Comparison of ENCODE assay signal across 8 cellular contexts in genomic region chr7:65260673-65261072, GRCh38.
DNase-seq lines count a peak whose midpoint lies in the region; ATAC-seq, FAIRE-seq and TF ChIP-seq lines count a peak whose summit lies in the region.
"Not testable (repeated sequence)": the region's sequence is repeated elsewhere in the genome, so short reads cannot be mapped to it uniquely, and the experiment has no call there.

No MANE protein-coding gene starts in this region.

- intact Hi-C loops in HepG2 (cut with micrococcal nuclease; ENCODE audit: unreplicated experiment) = not testable (repeated sequence)

- H3K9me3 ChIP-seq in DOHH2 (ENCODE audit: control insufficient read depth, insufficient read depth, low read length); HEK293 (ENCODE audit: control insufficient read depth, insufficient read depth, low read depth, low read length); endodermal cell (ENCODE audit: control insufficient read depth, low read length); HepG2 (ENCODE audit: low read length): not testable (repeated sequence)

- not testable (repeated sequence) for TF ChIP-seq POLR2A in HepG2 (IDR thresholded peaks at IDR 0.05; ENCODE audit: insufficient read depth in 1 of 2, low read depth in 2 of 2, low read length in 2 of 2)

- H3F3A ChIP-seq in DOHH2 (ENCODE audit: control insufficient read depth, insufficient read depth) = not testable (repeated sequence)

- POLR2A ChIA-PET in HEK293 (lab: Yijun Ruan, JAX); HepG2 (lab: Yijun Ruan, JAX): not testable (repeated sequence)

- DNase-seq in NCI-H82 treated with DMSO at 0.1 percent for 48 hours (lab: John Stamatoyannopoulos, UW; ENCODE audit: unreplicated experiment) = peak; percentile 21
- DNase-seq in endodermal cell; HepG2 (ENCODE audit: low spot score); neural crest cell (ENCODE audit: low read depth, low spot score); type B pancreatic cell (ENCODE audit: extremely low spot score, unreplicated experiment): not testable (repeated sequence)
- peak; percentile 35 for DNase-seq in mesenteric fat pad (ENCODE audit: low spot score)

- not testable (repeated sequence) for H3K4me3 ChIP-seq in DOHH2 (ENCODE audit: low read length); HEK293 (ENCODE audit: low read depth, low read length); endodermal cell (ENCODE audit: low read length); HepG2 (replicated peaks in 1 of 3; ENCODE audit: insufficient read depth in 1 of 3, low read depth in 2 of 3, low read length in 3 of 3)

- not testable (repeated sequence) for H3K4me1 ChIP-seq in DOHH2 (ENCODE audit: control insufficient read depth, low read length); HEK293 (ENCODE audit: control insufficient read depth, insufficient read depth, low read length); HepG2 (ENCODE audit: insufficient read depth, low read length)
- peaks cover 14% of the 10 kb centered on the region for H3K4me1 ChIP-seq in endodermal cell (ENCODE audit: control insufficient read depth, insufficient read depth, low read length)

- H3K27ac Mint-ChIP-seq in endodermal cell = peak overlapping the region; percentile 96
- peak overlapping the region; percentile 50 for H3K27ac Mint-ChIP-seq in neural crest cell (ENCODE audit: unreplicated experiment)
- H3K27ac Mint-ChIP-seq in type B pancreatic cell = peak overlapping the region; percentile 70

- TF ChIP-seq EP300 in HepG2 (IDR thresholded peaks at IDR 0.05; ENCODE audit: low read depth in 2 of 2, low read length in 2 of 2); HepG2 (CRISPR knock-in tag; IDR thresholded peaks at IDR 0.05; ENCODE audit: borderline replicate concordance): not testable (repeated sequence)

- H3K27me3 Mint-ChIP-seq in endodermal cell (ENCODE audit: insufficient read depth); neural crest cell (ENCODE audit: low read depth); type B pancreatic cell: not testable (repeated sequence)

- peak overlapping the region; percentile 26; the same call in 1 of the 2 replicates for H3K4me2 ChIP-seq in DOHH2 (ENCODE audit: low read length)
- H3K4me2 ChIP-seq in HepG2 (ENCODE audit: low read depth, low read length) = not testable (repeated sequence)

- not testable (repeated sequence) for H3K27me3 ChIP-seq in DOHH2 (ENCODE audit: control insufficient read depth, low read length); endodermal cell (ENCODE audit: control insufficient read depth, insufficient read depth, low read length, poor library complexity, severe bottlenecking)
- peaks cover 2 to 18% of the 10 kb centered on the region in 2 experiments; a peak in 1 of 5 replicates for H3K27me3 ChIP-seq in HepG2 (ENCODE audit: control insufficient read depth in 1 of 2, insufficient read depth in 2 of 2, low read length in 2 of 2)

- peak overlapping the region; percentile 19 for H3K4me3 Mint-ChIP-seq in endodermal cell
- not testable (repeated sequence) for H3K4me3 Mint-ChIP-seq in neural crest cell, type B pancreatic cell

- H2AFZ ChIP-seq in HepG2 (ENCODE audit: low read length) = not testable (repeated sequence)

- H3K9me3 Mint-ChIP-seq in endodermal cell = peaks cover 13% of the 10 kb centered on the region
- not testable (repeated sequence) for H3K9me3 Mint-ChIP-seq in neural crest cell, type B pancreatic cell

- H3K9me2 ChIP-seq in DOHH2 (replicated peaks; ENCODE audit: control insufficient read depth, low read length) = not testable (repeated sequence)

- H4K20me1 ChIP-seq in DOHH2 (ENCODE audit: control insufficient read depth, insufficient read depth, low read depth, low read length); HepG2 (ENCODE audit: insufficient read depth, low read length): not testable (repeated sequence)

- peaks cover 19% of the 10 kb centered on the region for H3K4me1 Mint-ChIP-seq in endodermal cell
- not testable (repeated sequence) for H3K4me1 Mint-ChIP-seq in neural crest cell; type B pancreatic cell (ENCODE audit: unreplicated experiment)

- CTCF ChIA-PET in HEK293 (lab: Yijun Ruan, JAX); HepG2 (lab: Yijun Ruan, JAX; ENCODE audit: low intra/inter-chr PET ratio, low total read pairs): not testable (repeated sequence)

- not testable (repeated sequence) for H3K9ac ChIP-seq in endodermal cell (ENCODE audit: extremely low read depth, low read length, poor library complexity, severe bottlenecking); HepG2 (ENCODE audit: insufficient read depth, low read depth, low read length)

- BruUV-seq in HepG2 (replicated peaks; lab: Mats Ljungman, UMichigan) = not testable (repeated sequence)

- not testable (repeated sequence) for TF ChIP-seq CTCF in DOHH2 (IDR thresholded peaks at IDR 0.05; ENCODE audit: low read depth, low read length, poor library complexity, severe bottlenecking); HEK293 (tag by site-specific recombination; IDR thresholded peaks at IDR 0.05); endodermal cell (conservative IDR thresholded peaks at IDR 0.05); HepG2 (CRISPR knock-in tag; IDR thresholded peaks at IDR 0.05); neural crest cell (conservative IDR thresholded peaks at IDR 0.05); type B pancreatic cell (conservative IDR thresholded peaks at IDR 0.05)

- not testable (repeated sequence) for TF ChIP-seq RAD21 in HepG2 (CRISPR knock-in tag; IDR thresholded peaks at IDR 0.05)

- FAIRE-seq in HepG2 (lab: Jason Lieb, UNC) = not testable (repeated sequence)

- WGBS in endodermal cell (ENCODE audit: insufficient coverage in 1 of 2, insufficient read length in 1 of 2), 2 experiments = 8% methylated on average over 2 of the region's 6 CpGs; no CpG with 5 or more reads in 1 of the 2 experiments
- WGBS in HepG2 (ENCODE audit: low lambda C conversion rate) = no CpG with 5 or more reads among the region's 6 CpGs

- not testable (repeated sequence) for H3K27ac ChIP-seq in DOHH2 (ENCODE audit: low read depth, low read length); HEK293 (ENCODE audit: extremely low read depth, low read depth, low read length); endodermal cell (ENCODE audit: low read depth, low read length); HepG2 (ENCODE audit: extremely low read length, insufficient read depth, low read length)

- H3K36me3 ChIP-seq in DOHH2 (ENCODE audit: control insufficient read depth, low read length); HEK293 (ENCODE audit: control insufficient read depth in 2 of 2, insufficient read depth in 1 of 2, low read length in 2 of 2); endodermal cell (ENCODE audit: control insufficient read depth, insufficient read depth, low read length); HepG2 (replicated peaks in 1 of 2; ENCODE audit: control insufficient read depth in 1 of 2, insufficient read depth in 2 of 2, low read length in 2 of 2): not testable (repeated sequence)

- not testable (repeated sequence) for H3K36me3 Mint-ChIP-seq in endodermal cell (ENCODE audit: low read depth); neural crest cell (ENCODE audit: low read depth); type B pancreatic cell

- in situ Hi-C loops in HepG2 (cut with HindIII; ENCODE audit: extremely low pct_ligation_motif_present, low pct_unique_long_range_greater_than_20kb) = not testable (repeated sequence)

- H3K79me2 ChIP-seq in DOHH2 (ENCODE audit: control insufficient read depth, low read length); HepG2 (ENCODE audit: insufficient read depth, low read length): not testable (repeated sequence)

- ATAC-seq in HepG2 = not testable (repeated sequence)

TF ChIP-seq in HEK293, 187 proteins besides CTCF, POLR2A, EP300 and RAD21 (continues in another document):
- TF ChIP-seq KLF1 (tag by site-specific recombination; IDR thresholded peaks at IDR 0.05) (peak; percentile 95), KLF17 (tag by site-specific recombination; IDR thresholded peaks at IDR 0.05) (peak; percentile 90), ZBTB48 (tag by site-specific recombination; IDR thresholded peaks at IDR 0.05) (peak; percentile 36; the same call in 1 of the 2 replicates)

TF ChIP-seq in HepG2, 621 proteins besides CTCF, POLR2A, EP300 and RAD21:
- TF ChIP-seq ZNF652 (CRISPR knock-in tag; IDR thresholded peaks at IDR 0.05; ENCODE audit: borderline replicate concordance, low read depth) = peak; percentile 69; the same call in 1 of the 2 replicates
